ENCODE assay signal across 7 cellular contexts in the genomic region with DNA sequence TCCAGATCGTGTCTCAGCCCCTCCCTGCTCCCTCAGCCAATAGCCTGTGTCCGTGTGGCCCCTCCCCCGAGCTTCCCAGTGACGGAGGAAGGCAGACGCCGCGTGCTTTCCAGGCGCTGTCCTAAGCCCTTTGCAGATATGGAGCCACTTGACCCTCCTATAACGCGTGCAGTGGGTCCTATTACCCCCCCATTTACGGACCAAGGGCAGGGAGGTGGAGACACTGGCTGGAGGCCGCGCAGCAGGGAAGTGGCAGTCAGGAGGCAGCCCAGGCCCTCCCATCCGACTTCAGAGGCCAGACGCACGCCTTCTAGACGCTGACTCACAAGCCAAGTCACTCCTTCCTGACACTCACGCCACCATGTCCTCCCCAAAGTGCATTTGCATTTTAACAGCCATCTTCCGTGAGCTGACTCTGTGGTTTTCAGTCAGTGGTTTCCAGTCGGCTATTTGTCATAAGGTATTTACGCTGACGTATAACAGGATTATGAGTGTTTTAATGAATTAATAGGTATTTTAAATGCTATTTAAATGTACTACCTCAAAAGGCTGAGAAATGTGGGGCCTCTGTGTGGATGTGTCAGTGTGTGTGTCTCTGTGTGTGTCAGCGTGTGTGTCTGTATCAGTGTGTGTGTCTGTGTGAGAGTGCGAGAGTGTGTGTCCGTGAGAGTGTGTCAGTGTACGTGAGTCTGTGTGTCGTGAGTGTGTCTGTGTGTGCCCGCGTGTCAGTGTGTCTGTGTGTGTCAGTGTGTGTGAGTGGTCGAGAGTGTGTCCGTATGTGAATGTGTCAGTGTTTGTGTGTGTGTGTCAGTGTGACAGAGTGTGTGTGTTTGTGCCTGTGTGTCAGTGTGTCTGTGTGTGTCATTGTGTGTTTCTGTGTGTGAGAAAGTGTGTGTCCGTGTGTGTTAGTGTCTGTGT.
DNase-seq lines count a peak whose midpoint lies in the region; ATAC-seq and TF ChIP-seq lines count a peak whose summit lies in the region.

No MANE protein-coding gene starts in this region.

- peak overlapping the region; percentile 68 for H3K27ac Mint-ChIP-seq in nephron progenitor cell
- peak overlapping the region; percentile 97 to 98 for H3K27ac Mint-ChIP-seq in stimulated activated naive CD8-positive, alpha-beta T cell treated with anti-CD3 and anti-CD28 coated beads, Interleukin-15, amount 100 ng/mL, for 72 hours

- TF ChIP-seq POLR2A in esophagus squamous epithelium (IDR thresholded peaks at IDR 0.05), result peak in 2 of 4 donors; percentile 15 to 49

- intact Hi-C loops in esophagus squamous epithelium (cut with DNase I), result no loop called here

- 51 to 57% methylated on average over 27 of the region's 32 CpGs for WGBS in esophagus squamous epithelium, 2 donors

- DNase-seq in NOMO-1 treated with dmso at 0.1 percent for 144 hours (lab: John Stamatoyannopoulos, UW; ENCODE audit: unreplicated experiment) (peak; percentile 92), activated T-cell treated with anti-CD3 and anti-CD28 coated beads for 24 hours (ENCODE audit: low read depth) (peak; percentile 88), esophagus squamous epithelium (lab: John Stamatoyannopoulos, UW) (peak; percentile 75), nephron progenitor cell (peak; percentile 44)
- DNase-seq in stimulated activated naive CD8-positive, alpha-beta T cell treated with anti-CD3 and anti-CD28 coated beads, Interleukin-15, amount 100 ng/mL, for 72 hours, result peak; percentile 89 to 93

- H3K4me3 Mint-ChIP-seq in nephron progenitor cell, result peak overlapping the region; percentile 2
- peak overlapping the region; percentile 74 to 91 for H3K4me3 Mint-ChIP-seq in stimulated activated naive CD8-positive, alpha-beta T cell treated with anti-CD3 and anti-CD28 coated beads, Interleukin-15, amount 100 ng/mL, for 72 hours

- H3K36me3 ChIP-seq in esophagus squamous epithelium, result no peaks in the 10 kb centered on the region

- ATAC-seq in GM18858 (IDR thresholded peaks at IDR 0.05; ENCODE audit: unreplicated experiment) (peak; percentile 88), HG02938 (IDR thresholded peaks at IDR 0.05; ENCODE audit: unreplicated experiment) (peak; percentile 96)
- peak; percentile 92 for ATAC-seq in stimulated activated naive CD8-positive, alpha-beta T cell treated with anti-CD3 and anti-CD28 coated beads, Interleukin-15, amount 100 ng/mL, for 72 hours

- peaks cover 0 to 7% (median 3%) of the 10 kb centered on the region in 3 donors for H3K4me1 ChIP-seq in esophagus squamous epithelium

- TF ChIP-seq CTCF in esophagus squamous epithelium (IDR thresholded peaks at IDR 0.05) (no peak), nephron progenitor cell (IDR thresholded peaks at IDR 0.05) (no peak)

- peaks cover 0 to 49% (median 0%) of the 10 kb centered on the region in 4 donors for H3K27me3 ChIP-seq in esophagus squamous epithelium

- peaks cover 46% of the 10 kb centered on the region for H3K4me1 Mint-ChIP-seq in nephron progenitor cell
- H3K4me1 Mint-ChIP-seq in stimulated activated naive CD8-positive, alpha-beta T cell treated with anti-CD3 and anti-CD28 coated beads, Interleukin-15, amount 100 ng/mL, for 72 hours, result peaks cover 45% of the 10 kb centered on the region

- H3K27me3 Mint-ChIP-seq in nephron progenitor cell (ENCODE audit: low read depth, poor library complexity), result peaks cover 4% of the 10 kb centered on the region
- no peaks in the 10 kb centered on the region for H3K27me3 Mint-ChIP-seq in stimulated activated naive CD8-positive, alpha-beta T cell treated with anti-CD3 and anti-CD28 coated beads, Interleukin-15, amount 100 ng/mL, for 72 hours

- H3K36me3 Mint-ChIP-seq in nephron progenitor cell (ENCODE audit: low read depth), result no peaks in the 10 kb centered on the region

- H3K27ac ChIP-seq in esophagus squamous epithelium, result peak overlapping the region; percentile 64 to 90 (median 78)

- H3K4me3 ChIP-seq in esophagus squamous epithelium, result peak overlapping the region in 3 of 4 donors; percentile 26 to 57 (median 38)

- H3K9me3 Mint-ChIP-seq in nephron progenitor cell, result peaks cover 4% of the 10 kb centered on the region
- H3K9me3 Mint-ChIP-seq in stimulated activated naive CD8-positive, alpha-beta T cell treated with anti-CD3 and anti-CD28 coated beads, Interleukin-15, amount 100 ng/mL, for 72 hours, result peaks cover 11 to 23% of the 10 kb centered on the region in 2 donors

- H3K9me3 ChIP-seq in esophagus squamous epithelium, result no peaks in the 10 kb centered on the region

Comparison
In these comparisons a context has a peak if more than half of its experiments do, and no peak if none do; other contexts are left out.
1. Peak in every context shown above with its lines: DNase-seq, ATAC-seq, H3K4me3 ChIP-seq and H3K27ac ChIP-seq.